Comparison of ENCODE assay signal across 30 cellular contexts in the genomic region with DNA sequence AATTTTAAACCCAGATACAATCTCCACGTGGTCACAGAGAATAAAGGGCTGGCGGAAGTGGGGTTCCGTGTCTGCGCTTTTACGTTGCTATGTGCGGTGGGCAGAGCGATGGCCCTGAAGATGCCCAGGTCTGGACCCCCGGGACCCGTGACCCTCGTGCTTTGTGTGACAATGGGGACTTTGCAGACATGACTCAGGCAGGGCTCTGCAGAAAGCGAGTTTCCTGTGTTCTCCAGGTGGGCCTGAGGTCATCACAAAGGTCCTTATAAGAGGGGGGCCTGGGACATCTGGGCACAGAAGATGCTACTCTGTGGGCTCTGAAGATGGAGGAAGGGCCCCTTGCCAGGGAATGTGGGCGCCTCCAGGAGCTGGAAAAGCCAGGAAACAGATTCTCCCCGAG.
"Had no signal": no experiment of that assay in that cellular context is flagged by ENCODE, and none has a peak within 500 bp of the region (broad histone marks: within the 10 kb centered on the region; RNA-seq: fewer than 3 reads in every experiment).

No MANE protein-coding gene starts in this region.

- H3K27me3 ChIP-seq: hepatocyte, neural progenitor cell, neutrophil, ovary, testis, thyroid gland, transverse colon, upper lobe of left lung had no signal

- H3K9me3 ChIP-seq: ovary, prostate gland, testis, thyroid gland had no signal

- DNase-seq: heart right ventricle; left colon; left lung; lower lobe of right lung; mammary epithelial cell; mesenchymal stem cell; naive B cell; natural killer cell; nephron progenitor cell; occipital lobe; ovary; retina; right cardiac atrium; stimulated activated CD4-positive, alpha-beta T cell treated with anti-CD3 and anti-CD28 coated beads, Interleukin-12 subunit alpha, Interleukin-12 subunit beta, amount 100 ng/mL, for 4 hours; stimulated activated CD4-positive, alpha-beta T cell treated with anti-CD3 and anti-CD28 coated beads, Interleukin-15, amount 100 ng/mL, for 24 hours; stimulated activated CD4-positive, alpha-beta T cell treated with anti-CD3 and anti-CD28 coated beads, Interleukin-2, amount 100 ng/mL, for 24 hours; stimulated activated CD4-positive, alpha-beta T cell treated with anti-CD3 and anti-CD28 coated beads, Interleukin-4, amount 100 ng/mL, for 1 hour; stimulated activated naive B cell treated with anti-CD40 and anti-IgM and Interleukin-4, amounts not matched to agents 10 μg/mL and 1 μg/mL and 100 μg/mL, for 72 hours; stimulated activated naive CD8-positive, alpha-beta T cell treated with anti-CD3 and anti-CD28 coated beads, Interleukin-15, Interleukin-2, amounts not matched to agents 100 U/mL and 50 U/mL, for 24 hours; stomach; testis; thyroid gland; transverse colon; upper lobe of left lung had no signal

- H3K36me3 ChIP-seq: heart right ventricle, left lung, lower lobe of right lung, neural progenitor cell, neutrophil, ovary, prostate gland, stomach, thyroid gland, transverse colon, upper lobe of left lung had no signal

- H3K4me3 ChIP-seq: heart right ventricle, hepatocyte, left lung, lower lobe of right lung, neural progenitor cell, ovary, prostate gland, skin epidermis, stomach, testis, thyroid gland, transverse colon, upper lobe of left lung had no signal

- H3K27ac ChIP-seq: heart right ventricle, hepatocyte, left lung, lower lobe of right lung, neural progenitor cell, neutrophil, ovary, prostate gland, skin epidermis, stomach, testis, thyroid gland, transverse colon, upper lobe of left lung had no signal

- ATAC-seq: heart right ventricle; left colon; left lung; lower lobe of right lung; natural killer cell; right cardiac atrium; sciatic nerve; stimulated activated naive B cell treated with anti-CD40 and anti-IgM and Interleukin-4, amounts not matched to agents 10 μg/mL and 1 μg/mL and 100 μg/mL, for 72 hours; stimulated activated naive CD8-positive, alpha-beta T cell treated with anti-CD3 and anti-CD28 coated beads, Interleukin-15, Interleukin-2, amounts not matched to agents 100 U/mL and 50 U/mL, for 24 hours had no signal

- H3K4me1 ChIP-seq: heart right ventricle, left lung, lower lobe of right lung, neural progenitor cell, prostate gland, stomach, testis, thyroid gland, transverse colon, upper lobe of left lung had no signal
